19 cellular contexts compared by ENCODE assay signal in the genomic region with DNA sequence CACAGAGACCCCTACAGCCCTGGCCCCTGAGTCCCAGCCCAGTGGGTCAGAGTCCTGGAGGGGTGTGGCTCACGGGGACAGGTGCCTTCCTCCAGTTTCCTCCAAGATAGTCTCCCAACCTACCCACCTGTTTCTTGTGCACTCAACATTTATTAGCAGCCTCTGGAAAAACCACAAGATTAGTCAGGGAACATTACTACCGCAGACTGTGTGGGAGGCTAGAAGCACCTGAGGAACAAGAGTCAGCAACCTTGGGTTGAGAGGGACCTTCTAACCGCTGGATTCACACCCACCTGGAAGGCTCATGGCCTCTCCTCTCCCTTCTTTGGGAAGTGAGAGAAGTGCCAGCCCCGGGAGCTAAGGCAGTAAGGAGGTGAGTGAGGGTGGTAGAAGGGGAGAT. TPM values are rescaled to one million over a fixed set of nuclear protein-coding genes. Genes with fewer than 3 reads are reported as not detected.
A peak's percentile ranks its signal among the peaks of the same experiment; 100 is the strongest.
DNase-seq lines count a peak whose midpoint lies in the region; ATAC-seq and TF ChIP-seq lines count a peak whose summit lies in the region.
"Had no signal": no experiment of that assay in that cellular context is flagged by ENCODE, and none has a peak within 500 bp of the region (broad histone marks: within the 10 kb centered on the region; RNA-seq: fewer than 3 reads in every experiment).

No MANE protein-coding gene starts in this region.

- H3K27ac Mint-ChIP-seq in endothelial cell (ENCODE audit: unreplicated experiment) (no peak overlapping the region), nephron progenitor cell (peak overlapping the region; percentile 62)

- peaks cover 25% of the 10 kb centered on the region for H3K4me1 Mint-ChIP-seq in endothelial cell (ENCODE audit: unreplicated experiment)
- peaks cover 52% of the 10 kb centered on the region for H3K4me1 Mint-ChIP-seq in nephron progenitor cell

- H3K4me3 Mint-ChIP-seq in endothelial cell (ENCODE audit: unreplicated experiment) (peak overlapping the region; percentile 18), nephron progenitor cell (no peak overlapping the region)

- peak overlapping the region; percentile 67 for H3K27ac ChIP-seq in WERI-Rb-1
- H3K27ac ChIP-seq: HL-60, SJSA1 had no signal

- H3K27me3 Mint-ChIP-seq in endothelial cell (ENCODE audit: unreplicated experiment) (peaks cover 5% of the 10 kb centered on the region), nephron progenitor cell (ENCODE audit: low read depth, poor library complexity) (peaks cover 5% of the 10 kb centered on the region)

- in situ Hi-C loops in GM13976 (cut with MboI; ENCODE audit: low sequenced_read_pairs, unreplicated experiment), result no loop called here

- no peak for ATAC-seq in SK-N-SH treated with all-trans-retinoic acid at 6 μM for 48 hours

- H3K9me3 ChIP-seq in WERI-Rb-1 (ENCODE audit: severe bottlenecking), result no peaks in the 10 kb centered on the region
- H3K9me3 ChIP-seq: SJSA1 had no signal

- no peaks in the 10 kb centered on the region for H3K9me3 Mint-ChIP-seq in endothelial cell (ENCODE audit: unreplicated experiment)
- H3K9me3 Mint-ChIP-seq in nephron progenitor cell, result no peaks in the 10 kb centered on the region

- no peak overlapping the region for H3K4me3 ChIP-seq in WERI-Rb-1 (ENCODE audit: low read depth, low read length)
- H3K4me3 ChIP-seq: SJSA1 had no signal

- no peaks in the 10 kb centered on the region for H3K27me3 ChIP-seq in WERI-Rb-1 (ENCODE audit: insufficient read depth, low read depth, severe bottlenecking)
- H3K27me3 ChIP-seq: SJSA1 had no signal

- DNase-seq in GM13976 (ENCODE audit: low spot score) (peak; percentile 4), WERI-Rb-1 (no peak), endothelial cell (ENCODE audit: low spot score) (no peak), nephron progenitor cell (no peak), NCI-H446 treated with DMSO at 0.1 percent for 48 hours (lab: John Stamatoyannopoulos, UW) (no peak)
- no peak for DNase-seq in stimulated activated CD4-positive, alpha-beta T cell treated with anti-CD3 and anti-CD28 coated beads, Interleukin-4, amount 100 ng/mL, for 1 hour
- no peak for DNase-seq in stimulated activated naive CD4-positive, alpha-beta T cell (lab: John Stamatoyannopoulos, UW)
- DNase-seq: COR-L47, GF-D8, H7, MV-4-11, NCI-H1417, NCI-H2029, NCI-H2171, NCI-H446, NCI-H748 treated with DMSO at 0.1 percent for 48 hours had no signal

- H3K36me3 ChIP-seq in WERI-Rb-1, result peaks cover 31% of the 10 kb centered on the region

- H3K36me3 Mint-ChIP-seq in endothelial cell (ENCODE audit: low read depth, unreplicated experiment), result peaks cover 58% of the 10 kb centered on the region
- H3K36me3 Mint-ChIP-seq in nephron progenitor cell (ENCODE audit: low read depth), result peaks cover 79% of the 10 kb centered on the region

- no peak for TF ChIP-seq CTCF in GM13976 (IDR thresholded peaks at IDR 0.05; ENCODE audit: borderline replicate concordance, control extremely low read depth, extremely low read depth, insufficient read depth, missing control alignments)
- no peak for TF ChIP-seq CTCF in WERI-Rb-1 (IDR thresholded peaks at IDR 0.05; ENCODE audit: low read depth, low read length)
- TF ChIP-seq CTCF in endothelial cell (IDR thresholded peaks at IDR 0.05; ENCODE audit: unreplicated experiment), result no peak
- TF ChIP-seq CTCF in nephron progenitor cell (IDR thresholded peaks at IDR 0.05), result no peak

TF ChIP-seq in SK-N-SH treated with all-trans-retinoic acid at 6 μM for 48 hours, 23 proteins besides CTCF, POLR2A, EP300 and RAD21:
- TF ChIP-seq TCF4 (CRISPR knock-in tag; IDR thresholded peaks at IDR 0.05; ENCODE audit: borderline replicate concordance) (no peak), GLIS3 (CRISPR knock-in tag; IDR thresholded peaks at IDR 0.05) (no peak), TOX (CRISPR knock-in tag; IDR thresholded peaks at IDR 0.05; ENCODE audit: borderline replicate concordance) (no peak), ZFP3 (CRISPR knock-in tag; IDR thresholded peaks at IDR 0.05) (no peak), ZNF565 (CRISPR knock-in tag; conservative IDR thresholded peaks at IDR 0.05; ENCODE audit: low read depth) (no peak), RARB (CRISPR knock-in tag; IDR thresholded peaks at IDR 0.05) (no peak), ZC3H10 (CRISPR knock-in tag; IDR thresholded peaks at IDR 0.05) (no peak), BACH2 (CRISPR knock-in tag; IDR thresholded peaks at IDR 0.05; ENCODE audit: borderline replicate concordance) (no peak), ZNF8 (CRISPR knock-in tag; IDR thresholded peaks at IDR 0.05) (no peak)
- TF ChIP-seq, protein P1, sequence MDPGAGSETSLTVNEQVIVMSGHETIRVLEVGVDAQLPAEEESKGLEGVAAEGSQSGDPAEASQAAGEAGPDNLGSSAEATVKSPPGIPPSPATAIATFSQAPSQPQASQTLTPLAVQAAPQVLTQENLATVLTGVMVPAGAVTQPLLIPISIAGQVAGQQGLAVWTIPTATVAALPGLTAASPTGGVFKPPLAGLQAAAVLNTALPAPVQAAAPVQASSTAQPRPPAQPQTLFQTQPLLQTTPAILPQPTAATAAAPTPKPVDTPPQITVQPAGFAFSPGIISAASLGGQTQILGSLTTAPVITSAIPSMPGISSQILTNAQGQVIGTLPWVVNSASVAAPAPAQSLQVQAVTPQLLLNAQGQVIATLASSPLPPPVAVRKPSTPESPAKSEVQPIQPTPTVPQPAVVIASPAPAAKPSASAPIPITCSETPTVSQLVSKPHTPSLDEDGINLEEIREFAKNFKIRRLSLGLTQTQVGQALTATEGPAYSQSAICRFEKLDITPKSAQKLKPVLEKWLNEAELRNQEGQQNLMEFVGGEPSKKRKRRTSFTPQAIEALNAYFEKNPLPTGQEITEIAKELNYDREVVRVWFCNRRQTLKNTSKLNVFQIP (CRISPR knock-in tag; IDR thresholded peaks at IDR 0.05; ENCODE audit: borderline replicate concordance, low read depth), result no peak
- TF ChIP-seq, protein P2, sequence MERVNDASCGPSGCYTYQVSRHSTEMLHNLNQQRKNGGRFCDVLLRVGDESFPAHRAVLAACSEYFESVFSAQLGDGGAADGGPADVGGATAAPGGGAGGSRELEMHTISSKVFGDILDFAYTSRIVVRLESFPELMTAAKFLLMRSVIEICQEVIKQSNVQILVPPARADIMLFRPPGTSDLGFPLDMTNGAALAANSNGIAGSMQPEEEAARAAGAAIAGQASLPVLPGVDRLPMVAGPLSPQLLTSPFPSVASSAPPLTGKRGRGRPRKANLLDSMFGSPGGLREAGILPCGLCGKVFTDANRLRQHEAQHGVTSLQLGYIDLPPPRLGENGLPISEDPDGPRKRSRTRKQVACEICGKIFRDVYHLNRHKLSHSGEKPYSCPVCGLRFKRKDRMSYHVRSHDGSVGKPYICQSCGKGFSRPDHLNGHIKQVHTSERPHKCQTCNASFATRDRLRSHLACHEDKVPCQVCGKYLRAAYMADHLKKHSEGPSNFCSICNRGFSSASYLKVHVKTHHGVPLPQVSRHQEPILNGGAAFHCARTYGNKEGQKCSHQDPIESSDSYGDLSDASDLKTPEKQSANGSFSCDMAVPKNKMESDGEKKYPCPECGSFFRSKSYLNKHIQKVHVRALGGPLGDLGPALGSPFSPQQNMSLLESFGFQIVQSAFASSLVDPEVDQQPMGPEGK (CRISPR knock-in tag; IDR thresholded peaks at IDR 0.05; ENCODE audit: borderline replicate concordance), result no peak
- TF ChIP-seq, protein P3, sequence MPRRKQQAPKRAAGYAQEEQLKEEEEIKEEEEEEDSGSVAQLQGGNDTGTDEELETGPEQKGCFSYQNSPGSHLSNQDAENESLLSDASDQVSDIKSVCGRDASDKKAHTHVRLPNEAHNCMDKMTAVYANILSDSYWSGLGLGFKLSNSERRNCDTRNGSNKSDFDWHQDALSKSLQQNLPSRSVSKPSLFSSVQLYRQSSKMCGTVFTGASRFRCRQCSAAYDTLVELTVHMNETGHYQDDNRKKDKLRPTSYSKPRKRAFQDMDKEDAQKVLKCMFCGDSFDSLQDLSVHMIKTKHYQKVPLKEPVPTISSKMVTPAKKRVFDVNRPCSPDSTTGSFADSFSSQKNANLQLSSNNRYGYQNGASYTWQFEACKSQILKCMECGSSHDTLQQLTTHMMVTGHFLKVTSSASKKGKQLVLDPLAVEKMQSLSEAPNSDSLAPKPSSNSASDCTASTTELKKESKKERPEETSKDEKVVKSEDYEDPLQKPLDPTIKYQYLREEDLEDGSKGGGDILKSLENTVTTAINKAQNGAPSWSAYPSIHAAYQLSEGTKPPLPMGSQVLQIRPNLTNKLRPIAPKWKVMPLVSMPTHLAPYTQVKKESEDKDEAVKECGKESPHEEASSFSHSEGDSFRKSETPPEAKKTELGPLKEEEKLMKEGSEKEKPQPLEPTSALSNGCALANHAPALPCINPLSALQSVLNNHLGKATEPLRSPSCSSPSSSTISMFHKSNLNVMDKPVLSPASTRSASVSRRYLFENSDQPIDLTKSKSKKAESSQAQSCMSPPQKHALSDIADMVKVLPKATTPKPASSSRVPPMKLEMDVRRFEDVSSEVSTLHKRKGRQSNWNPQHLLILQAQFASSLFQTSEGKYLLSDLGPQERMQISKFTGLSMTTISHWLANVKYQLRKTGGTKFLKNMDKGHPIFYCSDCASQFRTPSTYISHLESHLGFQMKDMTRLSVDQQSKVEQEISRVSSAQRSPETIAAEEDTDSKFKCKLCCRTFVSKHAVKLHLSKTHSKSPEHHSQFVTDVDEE (CRISPR knock-in tag; IDR thresholded peaks at IDR 0.05), result no peak
TF ChIP-seq in SK-N-SH treated with all-trans-retinoic acid at 6 μM for 48 hours: peak in this region for 0.

RNA-seq across cellular contexts. Expression of a gene that starts 22.5 kb away (rescaled TPM):
- 20.9 TPM for total RNA-seq in endothelial cell (ENCODE audit: unreplicated experiment)

RNA-seq across cellular contexts. Expression of a gene that starts 59.5 kb away (rescaled TPM):
- 1.2 TPM for total RNA-seq in endothelial cell (ENCODE audit: unreplicated experiment)
